In the genomic region with DNA sequence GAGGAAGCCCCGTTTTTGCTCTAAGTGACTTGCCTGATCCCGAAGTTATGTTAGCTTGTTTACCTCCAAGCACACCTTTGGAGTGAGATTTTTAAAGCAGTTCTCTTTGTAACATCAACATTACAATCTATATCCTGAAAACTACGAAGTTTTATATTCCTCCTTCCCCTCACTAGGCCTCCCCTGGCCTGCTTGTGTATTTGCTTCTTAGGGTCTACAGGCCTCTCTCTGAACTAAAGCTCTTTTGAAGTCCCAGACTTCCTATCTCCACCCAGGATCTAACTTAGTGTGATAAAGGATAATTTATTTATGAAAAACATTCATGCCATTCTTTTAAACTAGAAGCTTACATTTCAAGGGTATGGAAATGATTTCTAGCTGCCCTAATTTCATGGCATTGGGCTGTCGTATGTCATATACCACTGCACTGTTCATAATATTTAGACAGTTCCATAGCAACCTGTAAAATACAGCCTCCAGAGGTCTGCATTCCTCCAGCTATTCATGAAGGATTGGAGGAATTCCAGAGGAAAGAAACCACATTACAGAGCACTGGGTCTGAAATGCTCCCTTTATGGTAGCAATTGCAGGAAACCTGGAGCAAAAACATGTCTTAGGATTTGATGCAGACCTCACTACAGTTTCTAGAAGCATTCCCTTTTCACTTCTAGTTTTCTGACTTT, we compare ENCODE assay signal across 8 cellular contexts. TPM values are rescaled to one million over a fixed set of nuclear protein-coding genes. Genes with fewer than 3 reads are reported as not detected.
DNase-seq lines count a peak whose midpoint lies in the region; TF ChIP-seq lines count a peak whose summit lies in the region.

No MANE protein-coding gene starts in this region.

- H3K36me3 ChIP-seq in mesodermal cell (ENCODE audit: control insufficient read depth, insufficient read depth, low read length) = no peaks in the 10 kb centered on the region

- TF ChIP-seq CTCF in GM12865 (IDR thresholded peaks at IDR 0.05; ENCODE audit: insufficient read depth, low read depth, low read length, missing control alignments) = no peak

- peaks cover 20% of the 10 kb centered on the region for H3K4me1 ChIP-seq in mesodermal cell (ENCODE audit: control insufficient read depth, insufficient read depth, low read length, poor library complexity, severe bottlenecking)

- WGBS in mesodermal cell (ENCODE audit: insufficient coverage in 2 of 2), 2 experiments = 44 to 61% methylated on average over 1 to 3 of the region's 4 CpGs

- DNase-seq in GM12865 (ENCODE audit: low read depth) = no peak
- DNase-seq in NCI-H1048 (lab: John Stamatoyannopoulos, UW) = peak; percentile 97
- DNase-seq in NCI-H1105 (lab: John Stamatoyannopoulos, UW) = no peak
- no peak for DNase-seq in Ammon's horn (ENCODE audit: low spot score)
- DNase-seq in DMS 273 treated with DMSO at 0.1 percent for 48 hours (lab: John Stamatoyannopoulos, UW) = no peak
- no peak for DNase-seq in OCI-M2 (lab: John Stamatoyannopoulos, UW; ENCODE audit: unreplicated experiment)

- H3K27ac ChIP-seq in cingulate gyrus (ENCODE audit: low read depth, low read length) (peak overlapping the region; percentile 23), mesodermal cell (ENCODE audit: low read depth, low read length, severe bottlenecking) (peak overlapping the region; percentile 100)

- peak overlapping the region; percentile 8 for H3K4me3 ChIP-seq in GM12865 (ENCODE audit: low read depth, low read length)
- no peak overlapping the region for H3K4me3 ChIP-seq in mesodermal cell (ENCODE audit: extremely low read depth, insufficient read depth, low read length, poor library complexity, severe bottlenecking)

- peaks cover 9% of the 10 kb centered on the region for H3K9me3 ChIP-seq in mesodermal cell (ENCODE audit: control insufficient read depth, low read length)

RNA-seq across cellular contexts. Expression of a gene that starts 36.0 kb away (rescaled TPM):
- polyA plus RNA-seq in mesodermal cell (2013, experiment 1 of 2) = 9.3 TPM
- 14.9 TPM for polyA plus RNA-seq in mesodermal cell (2013, experiment 2 of 2)
